3 cellular contexts compared by ENCODE assay signal in the genomic region with DNA sequence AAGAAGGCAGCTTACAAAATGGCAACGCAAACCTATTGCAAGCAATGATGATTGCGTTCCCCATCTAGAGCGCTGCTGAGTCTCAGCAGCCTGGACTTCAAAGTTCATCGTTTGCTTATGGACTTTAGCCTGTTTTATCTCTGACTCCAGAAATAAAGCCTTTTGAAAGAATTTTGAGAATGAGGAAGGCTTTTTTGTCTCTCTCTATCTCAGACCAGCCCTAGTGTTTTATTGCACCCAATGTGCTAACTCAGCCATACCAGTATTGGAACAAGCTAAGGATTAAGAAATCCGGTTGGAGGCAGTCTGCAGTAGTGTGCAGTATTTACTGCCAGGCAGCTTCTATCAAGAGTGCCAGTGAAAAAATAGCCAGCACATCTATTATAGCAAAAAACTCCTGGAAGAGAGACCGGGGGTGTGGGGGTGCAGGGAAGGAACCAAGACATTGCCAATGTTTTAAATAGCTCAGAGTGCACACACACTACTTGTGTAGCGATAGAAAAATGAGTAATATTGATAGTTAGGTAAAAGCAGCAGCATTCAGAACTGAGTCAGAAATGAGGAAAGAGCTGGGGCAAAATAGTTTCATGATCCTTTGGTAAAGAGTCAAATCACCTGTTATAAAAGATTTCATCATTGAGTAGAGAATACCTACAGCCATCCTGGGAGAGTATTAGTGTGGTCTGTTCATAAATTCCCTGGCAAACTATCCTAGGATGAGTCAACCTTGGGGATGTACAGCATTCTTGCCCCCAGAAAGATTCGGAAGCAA.
TF ChIP-seq lines count a peak whose summit lies in the region.

No MANE protein-coding gene starts in this region.

TF ChIP-seq in GM23338, 12 proteins besides CTCF, POLR2A, EP300 and RAD21 (continues in another document):
- TF ChIP-seq, protein P1, sequence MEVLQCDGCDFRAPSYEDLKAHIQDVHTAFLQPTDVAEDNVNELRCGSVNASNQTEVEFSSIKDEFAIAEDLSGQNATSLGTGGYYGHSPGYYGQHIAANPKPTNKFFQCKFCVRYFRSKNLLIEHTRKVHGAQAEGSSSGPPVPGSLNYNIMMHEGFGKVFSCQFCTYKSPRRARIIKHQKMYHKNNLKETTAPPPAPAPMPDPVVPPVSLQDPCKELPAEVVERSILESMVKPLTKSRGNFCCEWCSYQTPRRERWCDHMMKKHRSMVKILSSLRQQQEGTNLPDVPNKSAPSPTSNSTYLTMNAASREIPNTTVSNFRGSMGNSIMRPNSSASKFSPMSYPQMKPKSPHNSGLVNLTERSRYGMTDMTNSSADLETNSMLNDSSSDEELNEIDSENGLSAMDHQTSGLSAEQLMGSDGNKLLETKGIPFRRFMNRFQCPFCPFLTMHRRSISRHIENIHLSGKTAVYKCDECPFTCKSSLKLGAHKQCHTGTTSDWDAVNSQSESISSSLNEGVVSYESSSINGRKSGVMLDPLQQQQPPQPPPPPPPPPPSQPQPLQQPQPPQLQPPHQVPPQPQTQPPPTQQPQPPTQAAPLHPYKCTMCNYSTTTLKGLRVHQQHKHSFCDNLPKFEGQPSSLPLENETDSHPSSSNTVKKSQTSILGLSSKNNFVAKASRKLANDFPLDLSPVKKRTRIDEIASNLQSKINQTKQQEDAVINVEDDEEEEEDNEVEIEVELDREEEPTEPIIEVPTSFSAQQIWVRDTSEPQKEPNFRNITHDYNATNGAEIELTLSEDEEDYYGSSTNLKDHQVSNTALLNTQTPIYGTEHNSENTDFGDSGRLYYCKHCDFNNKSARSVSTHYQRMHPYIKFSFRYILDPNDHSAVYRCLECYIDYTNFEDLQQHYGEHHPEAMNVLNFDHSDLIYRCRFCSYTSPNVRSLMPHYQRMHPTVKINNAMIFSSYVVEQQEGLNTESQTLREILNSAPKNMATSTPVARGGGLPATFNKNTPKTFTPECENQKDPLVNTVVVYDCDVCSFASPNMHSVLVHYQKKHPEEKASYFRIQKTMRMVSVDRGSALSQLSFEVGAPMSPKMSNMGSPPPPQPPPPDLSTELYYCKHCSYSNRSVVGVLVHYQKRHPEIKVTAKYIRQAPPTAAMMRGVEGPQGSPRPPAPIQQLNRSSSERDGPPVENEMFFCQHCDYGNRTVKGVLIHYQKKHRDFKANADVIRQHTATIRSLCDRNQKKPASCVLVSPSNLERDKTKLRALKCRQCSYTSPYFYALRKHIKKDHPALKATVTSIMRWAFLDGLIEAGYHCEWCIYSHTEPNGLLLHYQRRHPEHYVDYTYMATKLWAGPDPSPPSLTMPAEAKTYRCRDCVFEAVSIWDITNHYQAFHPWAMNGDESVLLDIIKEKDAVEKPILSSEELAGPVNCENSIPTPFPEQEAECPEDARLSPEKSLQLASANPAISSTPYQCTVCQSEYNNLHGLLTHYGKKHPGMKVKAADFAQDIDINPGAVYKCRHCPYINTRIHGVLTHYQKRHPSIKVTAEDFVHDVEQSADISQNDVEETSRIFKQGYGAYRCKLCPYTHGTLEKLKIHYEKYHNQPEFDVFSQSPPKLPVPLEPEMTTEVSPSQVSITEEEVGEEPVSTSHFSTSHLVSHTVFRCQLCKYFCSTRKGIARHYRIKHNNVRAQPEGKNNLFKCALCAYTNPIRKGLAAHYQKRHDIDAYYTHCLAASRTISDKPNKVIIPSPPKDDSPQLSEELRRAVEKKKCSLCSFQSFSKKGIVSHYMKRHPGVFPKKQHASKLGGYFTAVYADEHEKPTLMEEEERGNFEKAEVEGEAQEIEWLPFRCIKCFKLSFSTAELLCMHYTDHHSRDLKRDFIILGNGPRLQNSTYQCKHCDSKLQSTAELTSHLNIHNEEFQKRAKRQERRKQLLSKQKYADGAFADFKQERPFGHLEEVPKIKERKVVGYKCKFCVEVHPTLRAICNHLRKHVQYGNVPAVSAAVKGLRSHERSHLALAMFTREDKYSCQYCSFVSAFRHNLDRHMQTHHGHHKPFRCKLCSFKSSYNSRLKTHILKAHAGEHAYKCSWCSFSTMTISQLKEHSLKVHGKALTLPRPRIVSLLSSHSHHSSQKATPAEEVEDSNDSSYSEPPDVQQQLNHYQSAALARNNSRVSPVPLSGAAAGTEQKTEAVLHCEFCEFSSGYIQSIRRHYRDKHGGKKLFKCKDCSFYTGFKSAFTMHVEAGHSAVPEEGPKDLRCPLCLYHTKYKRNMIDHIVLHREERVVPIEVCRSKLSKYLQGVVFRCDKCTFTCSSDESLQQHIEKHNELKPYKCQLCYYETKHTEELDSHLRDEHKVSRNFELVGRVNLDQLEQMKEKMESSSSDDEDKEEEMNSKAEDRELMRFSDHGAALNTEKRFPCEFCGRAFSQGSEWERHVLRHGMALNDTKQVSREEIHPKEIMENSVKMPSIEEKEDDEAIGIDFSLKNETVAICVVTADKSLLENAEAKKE (CRISPR knock-in tag; IDR thresholded peaks at IDR 0.05), result no peak
- no peak for TF ChIP-seq EZH2phosphoT487 (IDR thresholded peaks at IDR 0.05; ENCODE audit: unreplicated experiment)
- no peak for TF ChIP-seq JUNB (IDR thresholded peaks at IDR 0.05; ENCODE audit: unreplicated experiment)
- no peak for TF ChIP-seq NANOG (IDR thresholded peaks at IDR 0.05; ENCODE audit: borderline replicate concordance)

TF ChIP-seq in SK-N-SH, 30 proteins besides CTCF, POLR2A, EP300 and RAD21 (continued from another document):
- TF ChIP-seq, protein P2, sequence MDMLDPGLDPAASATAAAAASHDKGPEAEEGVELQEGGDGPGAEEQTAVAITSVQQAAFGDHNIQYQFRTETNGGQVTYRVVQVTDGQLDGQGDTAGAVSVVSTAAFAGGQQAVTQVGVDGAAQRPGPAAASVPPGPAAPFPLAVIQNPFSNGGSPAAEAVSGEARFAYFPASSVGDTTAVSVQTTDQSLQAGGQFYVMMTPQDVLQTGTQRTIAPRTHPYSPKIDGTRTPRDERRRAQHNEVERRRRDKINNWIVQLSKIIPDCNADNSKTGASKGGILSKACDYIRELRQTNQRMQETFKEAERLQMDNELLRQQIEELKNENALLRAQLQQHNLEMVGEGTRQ (IDR thresholded peaks at IDR 0.05; ENCODE audit: borderline replicate concordance, low read depth, low read length), result no peak
- TF ChIP-seq NRF1 (IDR thresholded peaks at IDR 0.05; ENCODE audit: low read depth, low read length) (no peak), EZH2phosphoT487 (IDR thresholded peaks at IDR 0.05; ENCODE audit: borderline replicate concordance, low read depth) (no peak), TCF12 (IDR thresholded peaks at IDR 0.05) (no peak), PBX3 (IDR thresholded peaks at IDR 0.05) (no peak), ZBTB33 (IDR thresholded peaks at IDR 0.05; ENCODE audit: borderline replicate concordance, low read depth) (no peak)

TF ChIP-seq in liver, 16 proteins besides CTCF, POLR2A, EP300 and RAD21 (continued from another document):
- TF ChIP-seq NR2F2 (IDR thresholded peaks at IDR 0.05), result no peak
TF ChIP-seq in liver: peak in this region for 4.
